Comparison of ENCODE assay signal across 1 cellular context in genomic region chr1:16440480-16441311, GRCh38.
TF ChIP-seq lines count a peak whose summit lies in the region.

Gene NECAP2, plus strand, starts transcription at chr1:16440724. Its CDS starts 38 bp downstream, at chr1:16440762.

TF ChIP-seq in HepG2, 621 proteins besides CTCF, POLR2A, EP300 and RAD21 (continued from another document and continues in another):
- TF ChIP-seq ZNF230 (CRISPR knock-in tag; IDR thresholded peaks at IDR 0.05) (0 out of 2 replicates have a peak, but pooled peaks have one; percentile 53), DRAP1 (CRISPR knock-in tag; IDR thresholded peaks at IDR 0.05) (peak; percentile 77), SMYD3 (CRISPR knock-in tag; IDR thresholded peaks at IDR 0.05) (peak; percentile 33; the same call in 1 of the 2 replicates), ZIK1 (CRISPR knock-in tag; IDR thresholded peaks at IDR 0.05; ENCODE audit: borderline replicate concordance, low read depth) (peak; percentile 77; the same call in 1 of the 2 replicates), ZNF441 (CRISPR knock-in tag; IDR thresholded peaks at IDR 0.05; ENCODE audit: borderline replicate concordance) (peak; percentile 81), SOX6 (IDR thresholded peaks at IDR 0.05) (no peak), SOX6 (CRISPR knock-in tag; IDR thresholded peaks at IDR 0.05) (peak; percentile 70), FOXK2 (IDR thresholded peaks at IDR 0.05) (no peak), GMEB1 (CRISPR knock-in tag; IDR thresholded peaks at IDR 0.05; ENCODE audit: borderline replicate concordance) (peak; percentile 70; the same call in 1 of the 2 replicates), ZSCAN9 (CRISPR knock-in tag; IDR thresholded peaks at IDR 0.05; ENCODE audit: borderline replicate concordance) (peak; percentile 87; the same call in 1 of the 2 replicates), ZBED4 (CRISPR knock-in tag; IDR thresholded peaks at IDR 0.05; ENCODE audit: borderline replicate concordance) (0 out of 2 replicates have a peak, but pooled peaks have one; percentile 52), ZNF558 (CRISPR knock-in tag; IDR thresholded peaks at IDR 0.05; ENCODE audit: borderline replicate concordance) (no peak; the same call in 1 of the 2 replicates), ZBTB39 (CRISPR knock-in tag; IDR thresholded peaks at IDR 0.05) (peak; percentile 89), RBFOX2 (IDR thresholded peaks at IDR 0.05; ENCODE audit: low read depth, low read length) (peak; percentile 88), POGK (CRISPR knock-in tag; conservative IDR thresholded peaks at IDR 0.05) (peak; percentile 92), KDM4B (CRISPR knock-in tag; IDR thresholded peaks at IDR 0.05) (peak; percentile 95; the same call in 1 of the 2 replicates), SOX13 (IDR thresholded peaks at IDR 0.05) (peak; percentile 34; the same call in 1 of the 2 replicates), SOX13 (CRISPR knock-in tag; conservative IDR thresholded peaks at IDR 0.05 in 1 of 2, IDR thresholded peaks at IDR 0.05 in 1 of 2) (peak in 1 of 2 experiments; percentile 69; a peak in 2 of 4 replicates), STAT5B (CRISPR knock-in tag; IDR thresholded peaks at IDR 0.05) (no peak), TEF (CRISPR knock-in tag; IDR thresholded peaks at IDR 0.05) (no peak), NAIF1 (CRISPR knock-in tag; IDR thresholded peaks at IDR 0.05; ENCODE audit: borderline replicate concordance) (no peak), IRF9 (CRISPR knock-in tag; IDR thresholded peaks at IDR 0.05; ENCODE audit: borderline replicate concordance) (peak; percentile 89), HNF1A (IDR thresholded peaks at IDR 0.05; ENCODE audit: low read depth) (no peak), HNF1A (CRISPR knock-in tag; IDR thresholded peaks at IDR 0.05; ENCODE audit: borderline replicate concordance) (peak; percentile 69; the same call in 1 of the 2 replicates), TFAP4 (IDR thresholded peaks at IDR 0.05; ENCODE audit: borderline replicate concordance, low read depth) (peak; percentile 40; the same call in 1 of the 2 replicates), ZNF382 (CRISPR knock-in tag; IDR thresholded peaks at IDR 0.05; ENCODE audit: borderline replicate concordance) (no peak), GMEB2 (CRISPR knock-in tag; IDR thresholded peaks at IDR 0.05; ENCODE audit: low read depth) (no peak), THAP9 (CRISPR knock-in tag; IDR thresholded peaks at IDR 0.05; ENCODE audit: borderline replicate concordance) (peak; percentile 93), ZNF562 (CRISPR knock-in tag; IDR thresholded peaks at IDR 0.05; ENCODE audit: borderline replicate concordance) (no peak), ZNF674 (CRISPR knock-in tag; IDR thresholded peaks at IDR 0.05; ENCODE audit: low read depth) (no peak)
